ENCODE assay signal across 1 cellular context in the genomic region with DNA sequence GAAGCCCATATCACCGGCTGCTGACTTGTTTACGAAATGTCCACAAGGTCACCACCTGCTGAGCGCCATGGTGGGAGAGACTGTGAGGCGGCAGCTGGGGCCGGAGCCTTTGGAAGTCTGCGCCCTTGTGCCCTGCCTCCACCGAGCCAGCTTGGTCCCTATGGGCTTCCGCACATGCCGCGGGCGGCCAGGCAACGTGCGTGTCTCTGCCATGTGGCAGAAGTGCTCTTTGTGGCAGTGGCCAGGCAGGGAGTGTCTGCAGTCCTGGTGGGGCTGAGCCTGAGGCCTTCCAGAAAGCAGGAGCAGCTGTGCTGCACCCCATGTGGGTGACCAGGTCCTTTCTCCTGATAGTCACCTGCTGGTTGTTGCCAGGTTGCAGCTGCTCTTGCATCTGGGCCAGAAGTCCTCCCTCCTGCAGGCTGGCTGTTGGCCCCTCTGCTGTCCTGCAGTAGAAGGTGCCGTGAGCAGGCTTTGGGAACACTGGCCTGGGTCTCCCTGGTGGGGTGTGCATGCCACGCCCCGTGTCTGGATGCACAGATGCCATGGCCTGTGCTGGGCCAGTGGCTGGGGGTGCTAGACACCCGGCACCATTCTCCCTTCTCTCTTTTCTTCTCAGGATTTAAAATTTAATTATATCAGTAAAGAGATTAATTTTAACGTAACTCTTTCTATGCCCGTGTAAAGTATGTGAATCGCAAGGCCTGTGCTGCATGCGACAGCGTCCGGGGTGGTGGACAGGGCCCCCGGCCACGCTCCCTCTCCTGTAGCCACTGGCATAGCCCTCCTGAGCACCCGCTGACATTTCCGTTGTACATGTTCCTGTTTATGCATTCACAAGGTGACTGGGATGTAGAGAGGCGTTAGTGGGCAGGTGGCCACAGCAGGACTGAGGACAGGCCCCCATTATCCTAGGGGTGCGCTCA.
TF ChIP-seq lines count a peak whose summit lies in the region.

No MANE protein-coding gene starts in this region.

TF ChIP-seq in endothelial cell of umbilical vein, 7 proteins besides CTCF, POLR2A, EP300 and RAD21:
- TF ChIP-seq MYC (IDR thresholded peaks at IDR 0.05; ENCODE audit: low read depth, low read length): no peak
- TF ChIP-seq, protein P1, sequence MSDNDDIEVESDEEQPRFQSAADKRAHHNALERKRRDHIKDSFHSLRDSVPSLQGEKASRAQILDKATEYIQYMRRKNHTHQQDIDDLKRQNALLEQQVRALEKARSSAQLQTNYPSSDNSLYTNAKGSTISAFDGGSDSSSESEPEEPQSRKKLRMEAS (IDR thresholded peaks at IDR 0.05; ENCODE audit: insufficient read depth, insufficient read length): no peak
- no peak for TF ChIP-seq POLR2AphosphoS5 (IDR thresholded peaks at IDR 0.05; ENCODE audit: insufficient read depth, low read depth, low read length)
- TF ChIP-seq JUN (IDR thresholded peaks at IDR 0.05; ENCODE audit: borderline replicate concordance, insufficient read depth, insufficient read length, low read depth): no peak
- no peak for TF ChIP-seq FOS (IDR thresholded peaks at IDR 0.05; ENCODE audit: borderline replicate concordance, insufficient read depth, low read length)
- no peak for TF ChIP-seq GATA2 (IDR thresholded peaks at IDR 0.05; ENCODE audit: insufficient read depth, insufficient read length, low read depth, low read length)
- TF ChIP-seq EZH2 (IDR thresholded peaks at IDR 0.05; ENCODE audit: borderline replicate concordance, low read depth, low read length, severe bottlenecking): no peak
